Comparison of ENCODE assay signal across 8 cellular contexts in genomic region chr3:115513411-115513800, GRCh38.
DNase-seq lines count a peak whose midpoint lies in the region; ATAC-seq and TF ChIP-seq lines count a peak whose summit lies in the region.

No MANE protein-coding gene starts in this region.

- ATAC-seq in naive B cell (ENCODE audit: low read depth in 2 of 2), result peak; percentile 59 to 66

- no peaks in the 10 kb centered on the region for H3K36me3 Mint-ChIP-seq in chondrocyte (ENCODE audit: low read depth)
- no peaks in the 10 kb centered on the region for H3K36me3 Mint-ChIP-seq in naive B cell

- H3K4me3 ChIP-seq in BLaER1, result peak overlapping the region; percentile 9

- H4K20me1 ChIP-seq in BLaER1, result no peaks in the 10 kb centered on the region

- no peak for TF ChIP-seq CTCF in chondrocyte (IDR thresholded peaks at IDR 0.05)

- H3K36me3 ChIP-seq in BLaER1, result no peaks in the 10 kb centered on the region

- peak; percentile 10; the same call in 1 of the 2 replicates for TF ChIP-seq EP300 in Ishikawa (IDR thresholded peaks at IDR 0.05; ENCODE audit: borderline replicate concordance)

- H3K27ac Mint-ChIP-seq in chondrocyte (ENCODE audit: unreplicated experiment), result peak overlapping the region; percentile 87
- H3K27ac Mint-ChIP-seq in naive B cell, result peak overlapping the region in 3 of 6 donors; percentile 11 to 61 (median 46)

- H3K4me2 ChIP-seq in BLaER1, result peak overlapping the region; percentile 63

- no peak for TF ChIP-seq RAD21 in Ishikawa (IDR thresholded peaks at IDR 0.05; ENCODE audit: low read depth)

- H3K4me3 Mint-ChIP-seq in chondrocyte (ENCODE audit: unreplicated experiment) (peak overlapping the region; percentile 91), naive B cell (peak overlapping the region; percentile 78 to 92 (median 90))

- DNase-seq in chondrocyte (ENCODE audit: low spot score) (no peak), naive B cell (peak; percentile 18), epidermal melanocyte (ENCODE audit: insufficient read length, low spot score) (no peak), GF-D8 (lab: John Stamatoyannopoulos, UW) (no peak), SK-N-DZ (ENCODE audit: low spot score) (no peak)
- no peak for DNase-seq in activated CD8-positive, alpha-beta memory T cell treated with anti-CD3 and anti-CD28 coated beads, Interleukin-2, amount 50 U/mL, for 4 hours

- peaks cover 15% of the 10 kb centered on the region for H3K4me1 ChIP-seq in BLaER1

- no peak overlapping the region for H3K27ac ChIP-seq in BLaER1

- H3K4me1 Mint-ChIP-seq in chondrocyte (ENCODE audit: low read depth), result peaks cover 38% of the 10 kb centered on the region
- H3K4me1 Mint-ChIP-seq in naive B cell, result peaks cover 16 to 22% (median 22%) of the 10 kb centered on the region in 3 donors

- no peaks in the 10 kb centered on the region for H3K9me3 Mint-ChIP-seq in chondrocyte (ENCODE audit: low read depth)
- H3K9me3 Mint-ChIP-seq in naive B cell, result peaks cover 0 to 2% (median 0%) of the 10 kb centered on the region in 7 donors

- H3K27me3 ChIP-seq in BLaER1, result no peaks in the 10 kb centered on the region

- no peak overlapping the region for H3K9ac ChIP-seq in BLaER1

- no peaks in the 10 kb centered on the region for H3K9me3 ChIP-seq in BLaER1

- no peaks in the 10 kb centered on the region for H3K27me3 Mint-ChIP-seq in chondrocyte (ENCODE audit: low read depth)
- peaks cover 39 to 72% (median 57%) of the 10 kb centered on the region in 3 donors for H3K27me3 Mint-ChIP-seq in naive B cell

TF ChIP-seq in Ishikawa, 13 proteins besides CTCF, POLR2A, EP300 and RAD21:
- TF ChIP-seq, protein P1, sequence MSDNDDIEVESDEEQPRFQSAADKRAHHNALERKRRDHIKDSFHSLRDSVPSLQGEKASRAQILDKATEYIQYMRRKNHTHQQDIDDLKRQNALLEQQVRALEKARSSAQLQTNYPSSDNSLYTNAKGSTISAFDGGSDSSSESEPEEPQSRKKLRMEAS (IDR thresholded peaks at IDR 0.05), result no peak
- no peak for TF ChIP-seq ZBTB7A (IDR thresholded peaks at IDR 0.05; ENCODE audit: low read depth)
- TF ChIP-seq NFIC (IDR thresholded peaks at IDR 0.05), result peak; percentile 28; the same call in 1 of the 2 replicates
- peak; percentile 85 for TF ChIP-seq USF1 (IDR thresholded peaks at IDR 0.05)
- TF ChIP-seq, protein P2, sequence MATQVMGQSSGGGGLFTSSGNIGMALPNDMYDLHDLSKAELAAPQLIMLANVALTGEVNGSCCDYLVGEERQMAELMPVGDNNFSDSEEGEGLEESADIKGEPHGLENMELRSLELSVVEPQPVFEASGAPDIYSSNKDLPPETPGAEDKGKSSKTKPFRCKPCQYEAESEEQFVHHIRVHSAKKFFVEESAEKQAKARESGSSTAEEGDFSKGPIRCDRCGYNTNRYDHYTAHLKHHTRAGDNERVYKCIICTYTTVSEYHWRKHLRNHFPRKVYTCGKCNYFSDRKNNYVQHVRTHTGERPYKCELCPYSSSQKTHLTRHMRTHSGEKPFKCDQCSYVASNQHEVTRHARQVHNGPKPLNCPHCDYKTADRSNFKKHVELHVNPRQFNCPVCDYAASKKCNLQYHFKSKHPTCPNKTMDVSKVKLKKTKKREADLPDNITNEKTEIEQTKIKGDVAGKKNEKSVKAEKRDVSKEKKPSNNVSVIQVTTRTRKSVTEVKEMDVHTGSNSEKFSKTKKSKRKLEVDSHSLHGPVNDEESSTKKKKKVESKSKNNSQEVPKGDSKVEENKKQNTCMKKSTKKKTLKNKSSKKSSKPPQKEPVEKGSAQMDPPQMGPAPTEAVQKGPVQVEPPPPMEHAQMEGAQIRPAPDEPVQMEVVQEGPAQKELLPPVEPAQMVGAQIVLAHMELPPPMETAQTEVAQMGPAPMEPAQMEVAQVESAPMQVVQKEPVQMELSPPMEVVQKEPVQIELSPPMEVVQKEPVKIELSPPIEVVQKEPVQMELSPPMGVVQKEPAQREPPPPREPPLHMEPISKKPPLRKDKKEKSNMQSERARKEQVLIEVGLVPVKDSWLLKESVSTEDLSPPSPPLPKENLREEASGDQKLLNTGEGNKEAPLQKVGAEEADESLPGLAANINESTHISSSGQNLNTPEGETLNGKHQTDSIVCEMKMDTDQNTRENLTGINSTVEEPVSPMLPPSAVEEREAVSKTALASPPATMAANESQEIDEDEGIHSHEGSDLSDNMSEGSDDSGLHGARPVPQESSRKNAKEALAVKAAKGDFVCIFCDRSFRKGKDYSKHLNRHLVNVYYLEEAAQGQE (IDR thresholded peaks at IDR 0.05; ENCODE audit: low read depth), result no peak
- TF ChIP-seq EGR1 (IDR thresholded peaks at IDR 0.05), result no peak
